8 cellular contexts compared by ENCODE assay signal in the genomic region with DNA sequence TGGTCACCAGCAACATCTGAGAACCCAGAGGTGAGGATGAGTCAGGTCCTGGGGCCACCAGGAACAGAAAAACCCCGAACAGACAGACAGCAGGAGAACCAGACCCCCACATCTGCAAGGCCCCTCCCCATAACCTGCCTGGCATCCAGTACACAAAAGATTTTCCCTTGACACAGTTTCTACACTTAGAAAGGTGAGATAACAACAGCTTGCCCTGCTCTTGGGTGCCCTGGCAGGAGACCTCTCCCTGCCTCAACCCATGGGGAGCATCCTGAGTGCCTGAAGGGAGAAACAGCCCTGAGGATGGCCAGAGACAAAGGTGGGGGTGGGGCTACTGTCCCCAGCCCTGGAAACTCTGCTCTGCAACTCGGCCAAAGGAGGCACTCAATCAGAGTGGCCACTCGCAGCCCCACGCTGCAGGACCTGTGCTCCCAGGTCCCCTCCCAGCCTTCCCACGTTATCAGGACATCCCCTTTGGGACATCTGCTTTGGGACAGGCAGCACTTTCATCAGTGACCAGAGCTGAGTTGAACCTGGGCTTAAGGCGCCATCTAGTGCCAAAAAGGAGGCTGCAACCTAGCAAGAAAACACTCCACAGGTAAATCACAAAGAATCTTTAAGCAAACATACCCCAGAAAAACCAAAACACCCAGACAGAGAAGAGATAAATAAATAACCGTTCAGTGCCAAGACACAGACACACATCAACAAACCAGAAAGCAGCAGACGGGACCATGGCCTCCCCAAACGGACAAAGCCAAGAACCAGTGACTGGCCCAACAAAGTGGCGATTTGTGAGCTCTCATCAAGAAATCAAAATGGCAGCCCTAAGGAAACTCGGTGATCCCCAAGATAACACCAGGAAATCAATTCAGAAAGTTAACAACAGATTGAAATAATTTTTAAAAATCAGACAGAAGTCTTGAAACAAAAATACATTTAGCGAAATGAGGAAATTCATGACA.
A peak's percentile ranks its signal among the peaks of the same experiment; 100 is the strongest.
DNase-seq lines count a peak whose midpoint lies in the region; ATAC-seq and TF ChIP-seq lines count a peak whose summit lies in the region.

No MANE protein-coding gene starts in this region.

- CTCF ChIA-PET in GM10248 (lab: Yijun Ruan, JAX), result interaction anchor here (0.9 kb wide), 1 partner anchor 10 kb away, joined by 4 read pairs; no protein-coding TSS in a partner anchor

- peak; percentile 36 for TF ChIP-seq CTCF in GM10248 (IDR thresholded peaks at IDR 0.05; ENCODE audit: control extremely low read depth, extremely low read depth, low read depth, missing control alignments)
- TF ChIP-seq CTCF in LNCAP (IDR thresholded peaks at IDR 0.05), result peak; percentile 77
- peak; percentile 35 for TF ChIP-seq CTCF in lower lobe of right lung (IDR thresholded peaks at IDR 0.05)

- peaks cover 7% of the 10 kb centered on the region for H3K9me3 ChIP-seq in lower lobe of right lung

- no peak overlapping the region for H3K4me3 ChIP-seq in lower lobe of right lung

- ATAC-seq in lower lobe of right lung (no peak), GM19452 (IDR thresholded peaks at IDR 0.05; ENCODE audit: unreplicated experiment) (no peak), HG03025 (IDR thresholded peaks at IDR 0.05; ENCODE audit: low FRiP score, unreplicated experiment) (no peak), GM18858 (IDR thresholded peaks at IDR 0.05; ENCODE audit: unreplicated experiment) (no peak)

- H3K27me3 ChIP-seq in lower lobe of right lung (ENCODE audit: low read depth), result no peaks in the 10 kb centered on the region

- intact Hi-C loops in lower lobe of right lung (cut with DNase I), result no loop called here

- POLR2A ChIA-PET in GM10248 (lab: Yijun Ruan, JAX), result no interaction called here

- DNase-seq in GM10248 (ENCODE audit: extremely low spot score), result no peak
- peak; percentile 8 for DNase-seq in UCSD-AML1 (lab: John Stamatoyannopoulos, UW; ENCODE audit: unreplicated experiment)
- no peak for DNase-seq in lower lobe of right lung
- DNase-seq in activated gamma-delta T cell treated with Interleukin-2 at 50 U/mL for 16 hours, result no peak

- H3K36me3 ChIP-seq in lower lobe of right lung, result no peaks in the 10 kb centered on the region

- no peaks in the 10 kb centered on the region for H3K4me1 ChIP-seq in lower lobe of right lung

- no peak overlapping the region for H3K27ac ChIP-seq in lower lobe of right lung
